8 cellular contexts compared by ENCODE assay signal in the genomic region with DNA sequence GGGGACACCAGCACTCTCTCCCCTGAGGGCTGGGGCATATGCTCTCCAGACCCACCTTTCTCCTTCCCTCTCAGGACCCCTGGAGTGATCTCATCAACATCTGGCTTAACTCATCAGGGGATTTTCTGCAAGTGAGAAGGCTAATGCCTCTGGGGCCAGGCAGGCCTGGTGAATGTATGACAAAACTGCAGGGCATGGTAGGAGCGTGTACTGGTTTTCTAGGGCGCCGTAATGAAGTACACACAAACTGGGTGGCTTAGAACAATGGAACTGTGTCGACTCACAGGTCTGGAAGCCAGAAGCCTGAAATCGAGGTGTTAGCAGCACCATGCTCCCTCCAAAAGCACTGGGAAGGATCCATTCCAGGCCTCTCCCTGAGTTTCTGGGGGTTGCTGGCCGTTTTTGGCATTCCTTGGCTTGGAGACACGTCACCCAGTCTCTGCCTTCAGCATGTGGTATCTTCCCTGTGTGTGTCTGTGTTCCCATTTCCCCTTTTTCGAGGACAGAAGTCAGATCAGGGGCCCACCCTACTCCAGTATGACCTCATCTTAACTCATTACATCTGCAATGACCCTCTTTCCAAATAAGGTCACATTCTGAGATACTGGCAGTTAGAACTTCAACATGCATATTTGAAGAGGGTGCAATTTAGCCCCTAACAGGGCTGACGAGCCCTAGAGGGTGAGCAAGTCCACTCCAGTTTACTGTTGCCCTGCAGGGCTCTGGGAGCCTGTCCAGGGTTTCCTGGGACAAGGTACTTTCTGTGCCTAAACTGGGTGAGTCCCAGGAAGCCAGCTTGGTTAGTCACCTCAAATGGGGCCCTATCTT. TPM values are rescaled to one million over a fixed set of nuclear protein-coding genes. Genes with fewer than 3 reads are reported as not detected.
DNase-seq lines count a peak whose midpoint lies in the region; ATAC-seq and TF ChIP-seq lines count a peak whose summit lies in the region.

No MANE protein-coding gene starts in this region.

- H3K56ac ChIP-seq in IMR-90 (ENCODE audit: extremely low read depth, insufficient read depth, low read length) = 0 out of 2 replicates have a peak overlapping the region, but pooled peaks have one; percentile 4

- peak overlapping the region; percentile 73 for H3K18ac ChIP-seq in IMR-90 (ENCODE audit: low read depth, low read length)

- H3K36me3 ChIP-seq in IMR-90 (ENCODE audit: control insufficient read depth, insufficient read depth, low read length) = no peaks in the 10 kb centered on the region

- no peak for TF ChIP-seq CTCF in AG10803 (conservative IDR thresholded peaks at IDR 0.05; ENCODE audit: low read length)
- no peak for TF ChIP-seq CTCF in IMR-90 (conservative IDR thresholded peaks at IDR 0.05; ENCODE audit: low read depth, low read length)

- H3K9me1 ChIP-seq in IMR-90 (ENCODE audit: insufficient read depth, low read length) = peaks cover 26% of the 10 kb centered on the region

- 64% methylated on average over 4 of the region's 9 CpGs; no CpG with 5 or more reads in 1 of the 2 experiments for WGBS in IMR-90 (ENCODE audit: extremely low coverage in 2 of 2, insufficient read length in 1 of 2), 2 experiments

- H4K91ac ChIP-seq in IMR-90 (ENCODE audit: insufficient read depth, low read depth, low read length) = peak overlapping the region; percentile 77

- intact Hi-C loops in IMR-90 (cut with micrococcal nuclease) (loop anchor here (10.0 kb wide), 1 partner anchor 818 kb away; no protein-coding TSS in a partner anchor), left colon (cut with DNase I, micrococcal nuclease) (no loop called here)

- TF ChIP-seq RAD21 in IMR-90 (IDR thresholded peaks at IDR 0.05; ENCODE audit: low read length) = no peak

- dilution Hi-C loops in IMR-90 (cut with HindIII; ENCODE audit: low sequenced_read_pairs, unreplicated experiment) = no loop called here

- H3K4me3 ChIP-seq in AG10803 (ENCODE audit: low read length) (no peak overlapping the region), IMR-90 (ENCODE audit: insufficient read depth, low read depth, low read length) (no peak overlapping the region)

- H3K23ac ChIP-seq in IMR-90 (ENCODE audit: low read depth, low read length) = peak overlapping the region; percentile 93

- peak overlapping the region; percentile 5; the same call in 1 of the 2 replicates for H3K9ac ChIP-seq in IMR-90 (ENCODE audit: low read depth, low read length)

- no peak for TF ChIP-seq POLR2A in IMR-90 (IDR thresholded peaks at IDR 0.05; ENCODE audit: low read depth, low read length)

- peak overlapping the region; percentile 83 for H2AFZ ChIP-seq in IMR-90 (replicated peaks; ENCODE audit: low read length, poor library complexity)

- in situ Hi-C loops in IMR-90 (cut with MboI; ENCODE audit: low sequenced_read_pairs) = no loop called here

- BruUV-seq in IMR-90 (replicated peaks; lab: Mats Ljungman, UMichigan) = no TSS peak

- peak overlapping the region; percentile 69 for H2BK5ac ChIP-seq in IMR-90 (ENCODE audit: low read depth, low read length, poor library complexity, severe bottlenecking)

- POLR2A ChIA-PET in IMR-90 (lab: Charles Lee; ENCODE audit: unreplicated experiment) = interaction anchor here (0.6 kb wide), 1 partner anchor 18 kb away, joined by 4 read pairs; no protein-coding TSS in a partner anchor

- peaks cover 75% of the 10 kb centered on the region for H3K4me1 Mint-ChIP-seq in activated T-helper 17 cell treated with anti-CD3 and anti-CD28 coated beads, Interleukin-2, amount 50 U/mL, for 72 hours

- peak overlapping the region; percentile 77 for H3K4me3 Mint-ChIP-seq in activated T-helper 17 cell treated with anti-CD3 and anti-CD28 coated beads, Interleukin-2, amount 50 U/mL, for 72 hours

- H3K9me3 ChIP-seq in IMR-90 (ENCODE audit: control insufficient read depth, insufficient read depth, low read length) = peaks cover 2% of the 10 kb centered on the region; the same call in 1 of the 2 replicates

- no peaks in the 10 kb centered on the region for H4K20me1 ChIP-seq in IMR-90 (ENCODE audit: insufficient read depth, low read length)

- H3K79me1 ChIP-seq in IMR-90 (ENCODE audit: low read depth in 1 of 2, low read length in 2 of 2) = peaks cover 0 to 5% of the 10 kb centered on the region in 2 experiments; a peak in 1 of 4 replicates

- peak overlapping the region; percentile 89 for H2AK5ac ChIP-seq in IMR-90 (ENCODE audit: low read depth, low read length)

- CTCF ChIA-PET in IMR-90 (lab: Yijun Ruan, JAX) = no interaction called here

- H3K27ac Mint-ChIP-seq in activated T-helper 17 cell treated with anti-CD3 and anti-CD28 coated beads, Interleukin-2, amount 50 U/mL, for 72 hours = peak overlapping the region; percentile 86

- H2BK15ac ChIP-seq in IMR-90 (ENCODE audit: low read depth, low read length) = peak overlapping the region; percentile 11; the same call in 2 of the 3 replicates

- H4K8ac ChIP-seq in IMR-90 (ENCODE audit: low read depth in 2 of 2, low read length in 2 of 2) = peak overlapping the region; percentile 32 to 95; a peak in 3 of 4 replicates

- peaks cover 29% of the 10 kb centered on the region for H3K4me1 ChIP-seq in IMR-90 (ENCODE audit: control insufficient read depth, insufficient read depth, low read length)

- H3K27me3 ChIP-seq in IMR-90 (ENCODE audit: control insufficient read depth, insufficient read depth, low read length) = no peaks in the 10 kb centered on the region

- peak overlapping the region; percentile 75 for H2BK20ac ChIP-seq in IMR-90 (ENCODE audit: low read depth, low read length)

- H3K4ac ChIP-seq in IMR-90 (ENCODE audit: low read depth, low read length) = peak overlapping the region; percentile 86

- peak overlapping the region; percentile 64 for H3K14ac ChIP-seq in IMR-90 (replicated peaks; ENCODE audit: low read depth, low read length)

- peak overlapping the region; percentile 80; the same call in 1 of the 2 replicates for H4K5ac ChIP-seq in IMR-90 (ENCODE audit: low read depth, low read length)

- H3K27ac ChIP-seq in IMR-90 (ENCODE audit: insufficient read depth, low read length) = peak overlapping the region; percentile 3

- no peaks in the 10 kb centered on the region for H3K27me3 Mint-ChIP-seq in activated T-helper 17 cell treated with anti-CD3 and anti-CD28 coated beads, Interleukin-2, amount 50 U/mL, for 72 hours

- peak overlapping the region; percentile 90 for H2AK9ac ChIP-seq in IMR-90 (replicated peaks; ENCODE audit: low read depth, low read length, poor library complexity)

- peak; percentile 34 for DNase-seq in AG10803 (ENCODE audit: low read depth)
- peak; percentile 69 for DNase-seq in IMR-90
- no peak for DNase-seq in left colon
- no peak for DNase-seq in DMS79 treated with DMSO at 0.1 percent for 48 hours (lab: John Stamatoyannopoulos, UW)
- no peak for DNase-seq in UCSD-AML1 (lab: John Stamatoyannopoulos, UW; ENCODE audit: unreplicated experiment)

- no peaks in the 10 kb centered on the region for H3K9me3 Mint-ChIP-seq in activated T-helper 17 cell treated with anti-CD3 and anti-CD28 coated beads, Interleukin-2, amount 50 U/mL, for 72 hours

- peak; percentile 21 for ATAC-seq in IMR-90 (ENCODE audit: low read depth)
- ATAC-seq in activated T-helper 17 cell treated with anti-CD3 and anti-CD28 coated beads, Interleukin-2, amount 50 U/mL, for 72 hours (replicated peaks) = peak; percentile 23
- ATAC-seq in left colon = peak; percentile 38
- no peak for ATAC-seq in GM21381 (IDR thresholded peaks at IDR 0.05; ENCODE audit: unreplicated experiment)
- no peak for ATAC-seq in HG02763 (IDR thresholded peaks at IDR 0.05; ENCODE audit: unreplicated experiment)

- H2BK120ac ChIP-seq in IMR-90 (ENCODE audit: low read depth, low read length) = peak overlapping the region; percentile 90

- no peaks in the 10 kb centered on the region for H3K36me3 Mint-ChIP-seq in activated T-helper 17 cell treated with anti-CD3 and anti-CD28 coated beads, Interleukin-2, amount 50 U/mL, for 72 hours (ENCODE audit: low read depth)

- no peak overlapping the region for H3K4me2 ChIP-seq in IMR-90 (ENCODE audit: low read depth, low read length)

TF ChIP-seq in IMR-90, 13 proteins besides CTCF, POLR2A, EP300 and RAD21:
- TF ChIP-seq MXI1 (IDR thresholded peaks at IDR 0.05; ENCODE audit: borderline replicate concordance, low read depth, low read length) = no peak
- TF ChIP-seq, protein P1, sequence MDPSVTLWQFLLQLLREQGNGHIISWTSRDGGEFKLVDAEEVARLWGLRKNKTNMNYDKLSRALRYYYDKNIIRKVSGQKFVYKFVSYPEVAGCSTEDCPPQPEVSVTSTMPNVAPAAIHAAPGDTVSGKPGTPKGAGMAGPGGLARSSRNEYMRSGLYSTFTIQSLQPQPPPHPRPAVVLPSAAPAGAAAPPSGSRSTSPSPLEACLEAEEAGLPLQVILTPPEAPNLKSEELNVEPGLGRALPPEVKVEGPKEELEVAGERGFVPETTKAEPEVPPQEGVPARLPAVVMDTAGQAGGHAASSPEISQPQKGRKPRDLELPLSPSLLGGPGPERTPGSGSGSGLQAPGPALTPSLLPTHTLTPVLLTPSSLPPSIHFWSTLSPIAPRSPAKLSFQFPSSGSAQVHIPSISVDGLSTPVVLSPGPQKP (IDR thresholded peaks at IDR 0.05; ENCODE audit: borderline replicate concordance, low read depth, low read length) = no peak

RNA-seq across cellular contexts. Expression of a gene that starts 45.5 kb away (rescaled TPM):
- total RNA-seq in IMR-90 (2012; rRNA removed) (71.7 and 95.3 TPM in 2 replicates), left colon (100 to 1,000 TPM; 116 to 143 TPM)
- polyA plus RNA-seq in IMR-90 (2012; rRNA removed) = 31.3 and 38.2 TPM in 2 replicates
- 5.8 and 13.0 TPM in 2 replicates for polyA plus RNA-seq in IMR-90 (2012; cell fraction: cytosol; rRNA removed)
- 6.4 and 42.5 TPM in 2 replicates for polyA plus RNA-seq in IMR-90 (2012; cell fraction: nucleus; rRNA removed; ENCODE audit: low replicate concordance)
- 100 to 1,000 TPM in 1 of 2 donors, 10 to 100 TPM in 1; 93.3 to 137 TPM for total RNA-seq in activated T-helper 17 cell treated with anti-CD3 and anti-CD28 coated beads, Interleukin-2, amount 50 U/mL, for 72 hours

Comparison
In these comparisons a context has a peak if more than half of its experiments do, and no peak if none do; other contexts are left out.
1. DNase-seq: peak in AG10803 (single experiment) and IMR-90 (single experiment); none in left colon (0 of 2), DMS79 treated with DMSO at 0.1 percent for 48 hours (single experiment) and UCSD-AML1 (single experiment).
2. ATAC-seq: peak in IMR-90 (single experiment), activated T-helper 17 cell treated with anti-CD3 and anti-CD28 coated beads, Interleukin-2, amount 50 U/mL, for 72 hours (single experiment) and left colon (single experiment); none in GM21381 (single experiment) and HG02763 (single experiment).